In the genomic region with DNA sequence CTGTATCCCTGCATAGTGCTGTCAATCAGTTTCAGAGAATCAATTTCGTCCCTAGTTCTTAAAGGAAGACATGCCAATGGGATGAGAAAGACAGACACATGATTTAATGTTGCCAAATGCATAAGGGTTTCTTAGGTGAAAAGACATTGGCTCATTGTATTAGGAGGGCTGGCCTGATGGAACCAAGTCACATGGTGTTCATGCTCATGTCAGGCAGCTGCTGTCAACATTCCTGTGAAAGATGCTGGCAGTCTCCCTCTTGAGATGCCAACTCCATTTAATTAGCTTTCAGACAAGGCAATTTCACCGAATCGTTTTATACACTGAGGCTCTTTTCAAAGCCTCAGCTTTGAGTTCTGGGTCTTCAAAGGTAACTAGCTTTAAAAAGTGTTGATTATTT, we compare ENCODE assay signal across 24 cellular contexts. TPM values are rescaled to one million over a fixed set of nuclear protein-coding genes. Genes with fewer than 3 reads are reported as not detected.
A peak's percentile ranks its signal among the peaks of the same experiment; 100 is the strongest.
DNase-seq lines count a peak whose midpoint lies in the region; ATAC-seq and TF ChIP-seq lines count a peak whose summit lies in the region.
"Had no signal": no experiment of that assay in that cellular context is flagged by ENCODE, and none has a peak within 500 bp of the region (broad histone marks: within the 10 kb centered on the region; RNA-seq: fewer than 3 reads in every experiment).

No MANE protein-coding gene starts in this region.

- no peak for TF ChIP-seq POLR2A in sigmoid colon (IDR thresholded peaks at IDR 0.05)
- TF ChIP-seq POLR2A in spleen (IDR thresholded peaks at IDR 0.05) = no peak
- TF ChIP-seq POLR2A in tibial nerve (IDR thresholded peaks at IDR 0.05) = no peak

- H3K36me3 ChIP-seq in sigmoid colon (no peaks in the 10 kb centered on the region), spleen (no peaks in the 10 kb centered on the region), tibial nerve (no peaks in the 10 kb centered on the region)
- H3K36me3 ChIP-seq: gastroesophageal sphincter had no signal

- intact Hi-C loops in right cardiac atrium (cut with DNase I) = no loop called here
- intact Hi-C loops in sigmoid colon (cut with DNase I) = no loop called here
- intact Hi-C loops in spleen (cut with DNase I; ENCODE audit: low total_unique reads) = no loop called here
- intact Hi-C loops in sciatic nerve (cut with DNase I) = no loop called here

- H3K9me3 ChIP-seq in right cardiac atrium (ENCODE audit: control insufficient read depth, low read length) (no peaks in the 10 kb centered on the region), sigmoid colon (no peaks in the 10 kb centered on the region), spleen (no peaks in the 10 kb centered on the region), tibial nerve (no peaks in the 10 kb centered on the region)
- H3K9me3 ChIP-seq: gastroesophageal sphincter had no signal

- H3K27me3 ChIP-seq in right cardiac atrium (ENCODE audit: control insufficient read depth, insufficient read depth) = no peaks in the 10 kb centered on the region
- H3K27me3 ChIP-seq in sigmoid colon = no peaks in the 10 kb centered on the region
- H3K27me3 ChIP-seq in spleen (replicated peaks in 1 of 7) = no peaks in the 10 kb centered on the region
- no peaks in the 10 kb centered on the region for H3K27me3 ChIP-seq in tibial nerve
- H3K27me3 ChIP-seq: gastroesophageal sphincter had no signal

- TF ChIP-seq EP300 in sigmoid colon (IDR thresholded peaks at IDR 0.05) (no peak), tibial nerve (IDR thresholded peaks at IDR 0.05) (no peak)

- TF ChIP-seq CTCF in sigmoid colon (IDR thresholded peaks at IDR 0.05) (no peak), spleen (IDR thresholded peaks at IDR 0.05 in 8 of 11, conservative IDR thresholded peaks at IDR 0.05 in 3 of 11) (no peak), tibial nerve (IDR thresholded peaks at IDR 0.05) (no peak)

- no peak overlapping the region for H3K4me3 ChIP-seq in right cardiac atrium (ENCODE audit: low read length)
- H3K4me3 ChIP-seq in sigmoid colon = no peak overlapping the region
- H3K4me3 ChIP-seq in spleen = no peak overlapping the region
- H3K4me3 ChIP-seq in tibial nerve = no peak overlapping the region
- H3K4me3 ChIP-seq: gastroesophageal sphincter, lung had no signal

- ATAC-seq in right cardiac atrium (peak; percentile 83 to 88), sciatic nerve (no peak)
- ATAC-seq: activated naive CD8-positive, alpha-beta T cell treated with anti-CD3 and anti-CD28 coated beads, Interleukin-2, amount 50 U/mL, for 24 hours; gastroesophageal sphincter; Panc1; stimulated activated naive CD8-positive, alpha-beta T cell treated with anti-CD3 and anti-CD28 coated beads, Interleukin-15, amount 100 ng/mL, for 72 hours had no signal

- peaks cover under 1% of the 10 kb centered on the region for H3K4me1 ChIP-seq in right cardiac atrium (ENCODE audit: control insufficient read depth, insufficient read depth, low read length)
- H3K4me1 ChIP-seq in sigmoid colon = no peaks in the 10 kb centered on the region
- no peaks in the 10 kb centered on the region for H3K4me1 ChIP-seq in spleen
- H3K4me1 ChIP-seq in tibial nerve = no peaks in the 10 kb centered on the region
- H3K4me1 ChIP-seq: gastroesophageal sphincter had no signal

- H3K27ac ChIP-seq in right cardiac atrium (ENCODE audit: low read length) (no peak overlapping the region), sigmoid colon (no peak overlapping the region), spleen (no peak overlapping the region), tibial nerve (no peak overlapping the region)
- H3K27ac ChIP-seq: gastroesophageal sphincter, HL-60 had no signal

- WGBS in right cardiac atrium = 48% methylated on average over 3 of the region's 3 CpGs
- WGBS in sigmoid colon, 2 donors = 83 to 88% methylated on average over 3 of the region's 3 CpGs
- WGBS in spleen, 5 donors = 81 to 94% (median 84%) methylated on average over 3 of the region's 3 CpGs
- WGBS in tibial nerve, 2 donors = 48 to 50% methylated on average over 3 of the region's 3 CpGs

- peak; percentile 11 for DNase-seq in A172 (ENCODE audit: low spot score)
- DNase-seq in NCI-H1105 treated with DMSO at 0.1 percent for 48 hours (lab: John Stamatoyannopoulos, UW) = peak; percentile 70
- DNase-seq in epidermal melanocyte (ENCODE audit: insufficient read length, low spot score) = peak; percentile 20
- DNase-seq in right cardiac atrium = no peak
- DNase-seq in sigmoid colon = no peak
- no peak for DNase-seq in spleen
- no peak for DNase-seq in sciatic nerve (ENCODE audit: low spot score)
- no peak for DNase-seq in tibial nerve (ENCODE audit: low spot score in 2 of 2)
- DNase-seq: activated B cell treated with CpG ODN at 0.5 μM for 24 hours; activated CD8-positive, alpha-beta memory T cell treated with anti-CD3 and anti-CD28 coated beads for 24 hours; activated naive CD8-positive, alpha-beta T cell treated with anti-CD3 and anti-CD28 coated beads, Interleukin-2, amount 50 U/mL, for 24 hours; CD4-positive, alpha-beta memory T cell; DMS79 treated with DMSO at 0.1 percent for 48 hours; endodermal cell; H7; NCI-H2107; NCI-H774; stimulated activated naive CD8-positive, alpha-beta T cell treated with anti-CD3 and anti-CD28 coated beads, Interleukin-15, amount 100 ng/mL, for 72 hours had no signal

RNA-seq across cellular contexts. Expression of a gene that starts 16.1 kb away (rescaled TPM):
- 13.3 and 14.6 TPM in 2 replicates for total RNA-seq in A172 (2014; rRNA removed; shearing (Covaris generic))
- total RNA-seq in right cardiac atrium (1 to 10 TPM; 3.7 to 8.5 (median 6.9) TPM), sigmoid colon (10 to 100 TPM in 1 of 4 donors, 1 to 10 TPM in 3; 2.9 to 13.0 (median 4.1) TPM), spleen (10 to 100 TPM; 22.6 to 47.4 (median 28.1) TPM), sciatic nerve (21.4 TPM), tibial nerve (10 to 100 TPM in 2 of 4 donors, 1 to 10 TPM in 2; 7.2 to 24.5 (median 11.8) TPM)
- polyA plus RNA-seq in right cardiac atrium (1.6 TPM), sigmoid colon (1 to 10 TPM; 1.2 to 1.5 (median 1.4) TPM), spleen (1 to 10 TPM; 1.1 to 1.6 (median 1.5) TPM)

RNA-seq across cellular contexts. Expression of a gene that starts 48.1 kb away (rescaled TPM):
- total RNA-seq in A172 (2014; rRNA removed; shearing (Covaris generic)) = 0.21 TPM in 1 of 2 replicates, not detected in the other
- total RNA-seq in right cardiac atrium = not detected
- polyA plus RNA-seq in right cardiac atrium = not detected
- not detected for total RNA-seq in sigmoid colon
- polyA plus RNA-seq in sigmoid colon = not detected
- total RNA-seq in spleen = not detected
- polyA plus RNA-seq in spleen = not detected
- not detected for total RNA-seq in sciatic nerve
- total RNA-seq in tibial nerve = not detected
- total RNA-seq: activated B cell treated with CpG ODN at 0.5 μM for 24 hours; CD4-positive, alpha-beta memory T cell; chondrocyte; endodermal cell; gastroesophageal sphincter; H7; lung; urinary bladder had no signal
- polyA plus RNA-seq: CD4-positive, alpha-beta memory T cell; lung; urinary bladder had no signal

Comparison
In these comparisons a context has a peak if more than half of its experiments do, and no peak if none do; other contexts are left out.
1. DNase-seq: peak in A172 (single experiment), NCI-H1105 treated with DMSO at 0.1 percent for 48 hours (single experiment) and epidermal melanocyte (single experiment); none in right cardiac atrium (0 of 3), sigmoid colon (single experiment), spleen (single experiment), sciatic nerve (single experiment) and tibial nerve (0 of 2).